In genomic region chr16:23499801-23500200, GRCh38 we compare ENCODE assay signal across 20 cellular contexts. TPM values are rescaled to one million over a fixed set of nuclear protein-coding genes. Genes with fewer than 3 reads are reported as not detected.
DNase-seq lines count a peak whose midpoint lies in the region; ATAC-seq, FAIRE-seq and TF ChIP-seq lines count a peak whose summit lies in the region.
"Had no signal": no experiment of that assay in that cellular context is flagged by ENCODE, and none has a peak within 500 bp of the region (broad histone marks: within the 10 kb centered on the region; RNA-seq: fewer than 3 reads in every experiment).

No MANE protein-coding gene starts in this region.

- H3K27ac ChIP-seq in GM23338 (ENCODE audit: low read depth) (no peak overlapping the region), GM12878 (ENCODE audit: control insufficient read depth, insufficient read depth) (no peak overlapping the region)
- H3K27ac ChIP-seq: GM23248 had no signal

- no peak overlapping the region for H3K9ac ChIP-seq in GM12878 (ENCODE audit: control insufficient read depth, insufficient read depth, low read length)
- H3K9ac ChIP-seq: GM23248 had no signal

- peak; percentile 66 for DNase-seq in GM23338 (ENCODE audit: low spot score)
- no peak for DNase-seq in GM12878 (ENCODE audit: low read depth, low spot score)
- peak; percentile 30 for DNase-seq in iPS-NIHi11 (ENCODE audit: low spot score)
- DNase-seq in stimulated activated naive B cell treated with anti-CD40 and anti-IgM and Interleukin-4, amounts not matched to agents 10 μg/mL and 1 μg/mL and 100 μg/mL, for 72 hours, result no peak
- no peak for DNase-seq in activated T-helper 1 cell treated with anti-CD3 and anti-CD28 coated beads, Interleukin-12 subunit alpha, Interleukin-12 subunit beta, Interleukin-2, Interleukin-4 antibody, amounts not matched to agents 30 ng/mL and 10 ng/mL and 1 ng/mL, durations not matched to agents 14 hours and 24 hours and 36 hours (ENCODE audit: low spot score)
- no peak for DNase-seq in AML-193 (lab: John Stamatoyannopoulos, UW)
- DNase-seq in AG20443 (ENCODE audit: low spot score), result no peak
- DNase-seq: activated CD4-positive, CD25-positive, alpha-beta regulatory T cell; activated CD8-positive, alpha-beta T cell treated with anti-CD3 and anti-CD28 coated beads for 36 hours; activated T-cell treated with anti-CD3 and anti-CD28 coated beads, Interleukin-2, amount 50 U/mL, for 24 hours; GM23248; hippocampal formation; IMR-90; midbrain; OCI-M1; SHP77 treated with DMSO at 0.1 percent for 48 hours had no signal

- peaks cover 31% of the 10 kb centered on the region for H3K4me1 Mint-ChIP-seq in GM23338
- peaks cover 59 to 76% of the 10 kb centered on the region in 2 donors for H3K4me1 Mint-ChIP-seq in stimulated activated naive B cell treated with anti-CD40 and anti-IgM and Interleukin-4, amounts not matched to agents 10 μg/mL and 1 μg/mL and 100 μg/mL, for 72 hours
- H3K4me1 Mint-ChIP-seq in activated T-helper 1 cell treated with anti-CD3 and anti-CD28 coated beads, Interleukin-12 subunit alpha, Interleukin-12 subunit beta, Interleukin-2, Interleukin-4 antibody, amounts not matched to agents 30 ng/mL and 10 ng/mL and 1 ng/mL, durations not matched to agents 14 hours and 24 hours and 36 hours (ENCODE audit: low read depth), result peaks cover 45% of the 10 kb centered on the region

- H3K4me2 ChIP-seq in GM23338 (no peak overlapping the region), GM12878 (ENCODE audit: control insufficient read depth, insufficient read depth) (no peak overlapping the region)

- no peak for FAIRE-seq in GM12878 (lab: Jason Lieb, UNC)
- FAIRE-seq: astrocyte had no signal

- TF ChIP-seq RAD21 in GM12878 (IDR thresholded peaks at IDR 0.05; ENCODE audit: insufficient read depth, low read depth, low read length), result no peak

- TF ChIP-seq EP300 in GM12878 (IDR thresholded peaks at IDR 0.05; ENCODE audit: borderline replicate concordance in 1 of 2, control insufficient read depth in 1 of 2, low read depth in 2 of 2, low read length in 2 of 2), result no peak

- H3K9me3 Mint-ChIP-seq in GM23338, result no peaks in the 10 kb centered on the region
- H3K9me3 Mint-ChIP-seq in stimulated activated naive B cell treated with anti-CD40 and anti-IgM and Interleukin-4, amounts not matched to agents 10 μg/mL and 1 μg/mL and 100 μg/mL, for 72 hours, result no peaks in the 10 kb centered on the region
- H3K9me3 Mint-ChIP-seq in activated T-helper 1 cell treated with anti-CD3 and anti-CD28 coated beads, Interleukin-12 subunit alpha, Interleukin-12 subunit beta, Interleukin-2, Interleukin-4 antibody, amounts not matched to agents 30 ng/mL and 10 ng/mL and 1 ng/mL, durations not matched to agents 14 hours and 24 hours and 36 hours, result no peaks in the 10 kb centered on the region
- H3K9me3 Mint-ChIP-seq: activated CD8-positive, alpha-beta T cell treated with anti-CD3 and anti-CD28 coated beads for 36 hours; activated naive CD4-positive, alpha-beta T cell treated with anti-CD3 and anti-CD28 coated beads, Interleukin-2, amount 50 U/mL, for 24 hours; activated T-cell treated with anti-CD3 and anti-CD28 coated beads, Interleukin-2, amount 50 U/mL, for 24 hours; neural crest cell had no signal

- H3K4me3 ChIP-seq in GM23338 (no peak overlapping the region), GM12878 (no peak overlapping the region)
- H3K4me3 ChIP-seq: GM23248 had no signal

- in situ Hi-C loops in GM12878 (cut with MboI), result loop anchor here (10.0 kb wide), 1 partner anchor 345 kb away; no protein-coding TSS in a partner anchor

- no peak for TF ChIP-seq POLR2A in GM12878 (IDR thresholded peaks at IDR 0.05; ENCODE audit: low read depth, low read length)

- CTCF ChIA-PET in GM12878 (lab: Yijun Ruan, JAX), result interaction anchor here (1.7 to 2.4 kb wide), 2 partner anchors 65 to 97 kb away, joined by 4 to 7 read pairs; no protein-coding TSS in a partner anchor

- H3K27me3 ChIP-seq in GM23338 (ENCODE audit: insufficient read depth), result no peaks in the 10 kb centered on the region
- H3K27me3 ChIP-seq in GM12878 (replicated peaks in 1 of 2; ENCODE audit: control insufficient read depth in 2 of 2, insufficient read depth in 2 of 2, low read length in 1 of 2), result no peaks in the 10 kb centered on the region

- 43% methylated on average over 7 of the region's 7 CpGs for WGBS in GM12878 (ENCODE audit: insufficient coverage, insufficient replicate concordance, low lambda C conversion rate, missing lambda C conversion rate)

- H3K36me3 ChIP-seq in GM23338 (ENCODE audit: insufficient read depth) (peaks cover 12% of the 10 kb centered on the region; the same call in 1 of the 2 replicates), GM12878 (ENCODE audit: control insufficient read depth in 2 of 2, insufficient read depth in 2 of 2, low read length in 1 of 2) (peaks cover 14 to 16% of the 10 kb centered on the region in 2 experiments)

- peaks cover 18% of the 10 kb centered on the region for H3K36me3 Mint-ChIP-seq in GM23338 (ENCODE audit: low read depth)
- H3K36me3 Mint-ChIP-seq in stimulated activated naive B cell treated with anti-CD40 and anti-IgM and Interleukin-4, amounts not matched to agents 10 μg/mL and 1 μg/mL and 100 μg/mL, for 72 hours, result peaks cover 21 to 41% of the 10 kb centered on the region in 2 donors
- H3K36me3 Mint-ChIP-seq in activated T-helper 1 cell treated with anti-CD3 and anti-CD28 coated beads, Interleukin-12 subunit alpha, Interleukin-12 subunit beta, Interleukin-2, Interleukin-4 antibody, amounts not matched to agents 30 ng/mL and 10 ng/mL and 1 ng/mL, durations not matched to agents 14 hours and 24 hours and 36 hours (ENCODE audit: low read depth), result peaks cover 17% of the 10 kb centered on the region

- H3K4me3 Mint-ChIP-seq in GM23338, result no peak overlapping the region
- peak overlapping the region; percentile 68 to 69 for H3K4me3 Mint-ChIP-seq in stimulated activated naive B cell treated with anti-CD40 and anti-IgM and Interleukin-4, amounts not matched to agents 10 μg/mL and 1 μg/mL and 100 μg/mL, for 72 hours
- H3K4me3 Mint-ChIP-seq in activated T-helper 1 cell treated with anti-CD3 and anti-CD28 coated beads, Interleukin-12 subunit alpha, Interleukin-12 subunit beta, Interleukin-2, Interleukin-4 antibody, amounts not matched to agents 30 ng/mL and 10 ng/mL and 1 ng/mL, durations not matched to agents 14 hours and 24 hours and 36 hours, result no peak overlapping the region
- H3K4me3 Mint-ChIP-seq: activated CD8-positive, alpha-beta T cell treated with anti-CD3 and anti-CD28 coated beads for 36 hours; activated naive CD4-positive, alpha-beta T cell treated with anti-CD3 and anti-CD28 coated beads, Interleukin-2, amount 50 U/mL, for 24 hours; activated T-cell treated with anti-CD3 and anti-CD28 coated beads, Interleukin-2, amount 50 U/mL, for 24 hours; neural crest cell had no signal

- no peaks in the 10 kb centered on the region for H3K9me3 ChIP-seq in GM12878 (replicated peaks; ENCODE audit: control insufficient read depth, insufficient read depth, low read length)

- intact Hi-C loops in GM12878 (cut with micrococcal nuclease; ENCODE audit: unreplicated experiment), result loop anchor here (5.0 kb wide), 1 partner anchor 32 kb away; no protein-coding TSS in a partner anchor
- intact Hi-C loops in activated T-helper 1 cell treated with anti-CD3 and anti-CD28 coated beads, Interleukin-12 subunit alpha, Interleukin-12 subunit beta, Interleukin-2, Interleukin-4 antibody, amounts not matched to agents 30 ng/mL and 10 ng/mL and 1 ng/mL, durations not matched to agents 14 hours and 24 hours and 36 hours (cut with micrococcal nuclease), result loop anchor here (5.0 kb wide), 1 partner anchor 758 kb away; the partner anchor contains the start of gene CACNG3

- POLR2A ChIA-PET in GM12878 (lab: Charles Lee), result interaction anchor here (0.6 to 1.9 kb wide), 2 partner anchors 10 to 886 kb away, joined by 4 to 6 read pairs; partner anchors contain the start of gene GGA2

- no peak for TF ChIP-seq CTCF in GM23338 (conservative IDR thresholded peaks at IDR 0.05; ENCODE audit: low read depth in 2 of 2)
- no peak for TF ChIP-seq CTCF in GM12878 (IDR thresholded peaks at IDR 0.05 in 2 of 3, conservative IDR thresholded peaks at IDR 0.05 in 1 of 3; ENCODE audit: control insufficient read depth in 2 of 3, extremely low read depth in 1 of 3, insufficient read depth in 1 of 3, low read depth in 3 of 3, low read length in 3 of 3)

- RAD21 ChIA-PET in GM12878 (lab: Charles Lee; ENCODE audit: unreplicated experiment), result no interaction called here

- H3K9me2 ChIP-seq in GM23338 (ENCODE audit: insufficient read depth), result no peaks in the 10 kb centered on the region

- ATAC-seq in GM23338 (peak; percentile 79), GM12878 (no peak), GM18511 (IDR thresholded peaks at IDR 0.05; ENCODE audit: unreplicated experiment) (no peak)
- peak in 1 of 2 donors; percentile 21 for ATAC-seq in stimulated activated naive B cell treated with anti-CD40 and anti-IgM and Interleukin-4, amounts not matched to agents 10 μg/mL and 1 μg/mL and 100 μg/mL, for 72 hours (replicated peaks)
- ATAC-seq: activated CD8-positive, alpha-beta T cell treated with anti-CD3 and anti-CD28 coated beads for 36 hours had no signal

- H3K4me1 ChIP-seq in GM23338 (ENCODE audit: insufficient read depth) (peaks cover 22% of the 10 kb centered on the region; the same call in 1 of the 2 replicates), GM12878 (ENCODE audit: control insufficient read depth, insufficient read depth, low read length) (peaks cover 26% of the 10 kb centered on the region)

- H3F3A ChIP-seq in GM23338 (replicated peaks; ENCODE audit: low read depth), result no peaks in the 10 kb centered on the region

- H4K20me1 ChIP-seq in GM23338 (replicated peaks; ENCODE audit: insufficient read depth) (peaks cover 87% of the 10 kb centered on the region), GM12878 (ENCODE audit: control insufficient read depth, insufficient read depth) (peaks cover 16% of the 10 kb centered on the region)

- H3K79me2 ChIP-seq in GM23338 (replicated peaks; ENCODE audit: insufficient read depth) (peaks cover 91% of the 10 kb centered on the region), GM12878 (ENCODE audit: control insufficient read depth, insufficient read depth, low read length) (peaks cover 80% of the 10 kb centered on the region)

- H2AFZ ChIP-seq in GM23338 (no peak overlapping the region), GM12878 (ENCODE audit: control insufficient read depth, low read depth, low read length) (no peak overlapping the region)
- H2AFZ ChIP-seq: GM23248 had no signal

- BruUV-seq in GM12878 (replicated peaks; lab: Mats Ljungman, UMichigan), result no TSS peak

- no peak overlapping the region for H3K27ac Mint-ChIP-seq in GM23338
- H3K27ac Mint-ChIP-seq in stimulated activated naive B cell treated with anti-CD40 and anti-IgM and Interleukin-4, amounts not matched to agents 10 μg/mL and 1 μg/mL and 100 μg/mL, for 72 hours, result peak overlapping the region; percentile 88
- no peak overlapping the region for H3K27ac Mint-ChIP-seq in activated T-helper 1 cell treated with anti-CD3 and anti-CD28 coated beads, Interleukin-12 subunit alpha, Interleukin-12 subunit beta, Interleukin-2, Interleukin-4 antibody, amounts not matched to agents 30 ng/mL and 10 ng/mL and 1 ng/mL, durations not matched to agents 14 hours and 24 hours and 36 hours
- H3K27ac Mint-ChIP-seq: activated CD8-positive, alpha-beta T cell treated with anti-CD3 and anti-CD28 coated beads for 36 hours; activated naive CD4-positive, alpha-beta T cell treated with anti-CD3 and anti-CD28 coated beads, Interleukin-2, amount 50 U/mL, for 24 hours; activated T-cell treated with anti-CD3 and anti-CD28 coated beads, Interleukin-2, amount 50 U/mL, for 24 hours had no signal

- SMC1A ChIA-PET in GM12878 (lab: Charles Lee; ENCODE audit: uncharacterized antibody, unreplicated experiment), result interaction anchor here (1.8 kb wide), 1 partner anchor 55 kb away, joined by 6 read pairs; no protein-coding TSS in a partner anchor

- peaks cover 2% of the 10 kb centered on the region for H3K27me3 Mint-ChIP-seq in GM23338 (ENCODE audit: insufficient read depth, low read depth, poor library complexity)
- no peaks in the 10 kb centered on the region for H3K27me3 Mint-ChIP-seq in stimulated activated naive B cell treated with anti-CD40 and anti-IgM and Interleukin-4, amounts not matched to agents 10 μg/mL and 1 μg/mL and 100 μg/mL, for 72 hours
- H3K27me3 Mint-ChIP-seq in activated T-helper 1 cell treated with anti-CD3 and anti-CD28 coated beads, Interleukin-12 subunit alpha, Interleukin-12 subunit beta, Interleukin-2, Interleukin-4 antibody, amounts not matched to agents 30 ng/mL and 10 ng/mL and 1 ng/mL, durations not matched to agents 14 hours and 24 hours and 36 hours (ENCODE audit: insufficient read depth), result no peaks in the 10 kb centered on the region
- H3K27me3 Mint-ChIP-seq: activated CD8-positive, alpha-beta T cell treated with anti-CD3 and anti-CD28 coated beads for 36 hours; activated naive CD4-positive, alpha-beta T cell treated with anti-CD3 and anti-CD28 coated beads, Interleukin-2, amount 50 U/mL, for 24 hours; activated T-cell treated with anti-CD3 and anti-CD28 coated beads, Interleukin-2, amount 50 U/mL, for 24 hours had no signal

RNA-seq across cellular contexts. Expression of gene GGA2, which starts 10.5 kb away (rescaled TPM):
- total RNA-seq in GM23338 (2014; rRNA removed; shearing (Covaris generic)), result 76.6 and 114 TPM in 2 replicates
- polyA plus RNA-seq in GM23338 (2016; fragmentation: Nextera tagmentation; extraction: Ambion mirVana), result 36.2 and 40.3 TPM in 2 replicates
- 287 and 319 TPM in 2 replicates for total RNA-seq in GM12878 (2013; cell fraction: nucleolus; rRNA removed)
- 57.9 and 62.0 TPM in 2 replicates for total RNA-seq in GM12878 (2014; rRNA removed)
- total RNA-seq in GM12878 (2014; rRNA removed; fragmentation: Illumina TruSeq; extraction: Trizol), result 56.8 and 56.9 TPM in 2 replicates
- 106 and 113 TPM in 2 replicates for total RNA-seq in GM12878 (2021)
- 42.8 TPM for polyA plus RNA-seq in GM12878 (2011; ENCODE audit: low read depth)
- 105 and 145 TPM in 2 replicates for polyA plus RNA-seq in GM12878 (2011; rRNA removed)
- 58.9 and 72.5 TPM in 2 replicates for polyA plus RNA-seq in GM12878 (2011; cell fraction: cytosol; rRNA removed)
- polyA plus RNA-seq in GM12878 (2011; cell fraction: nucleus; rRNA removed), result 191 and 225 TPM in 2 replicates
- polyA plus RNA-seq in GM12878 (2012), result 65.6 and 83.8 TPM in 2 replicates
- polyA plus RNA-seq in GM12878 (2014; fragmentation: Illumina TruSeq; extraction: Trizol), result 153 and 192 TPM in 2 replicates
- polyA plus RNA-seq in GM12878 (2014; fragmentation: Nextera tagmentation; extraction: Ambion mirVana), result 10 to 100 TPM; 14.1 to 21.5 TPM
- polyA plus RNA-seq in GM12878 (2014; rRNA removed), result 75.1 and 77.2 TPM in 2 replicates
- 10 to 100 TPM; 96.0 to 97.1 TPM for polyA plus RNA-seq in GM12878 (2016; fragmentation: Nextera tagmentation; extraction: Ambion mirVana)
- 84.8 and 103 TPM in 2 replicates for polyA minus RNA-seq in GM12878 (2011; rRNA and poly(A)+ RNA removed)
- polyA minus RNA-seq in GM12878 (2011; cell fraction: cytosol; rRNA and poly(A)+ RNA removed), result 32.7 and 35.3 TPM in 2 replicates
- 47.3 and 59.9 TPM in 2 replicates for polyA minus RNA-seq in GM12878 (2011; cell fraction: nucleus; rRNA and poly(A)+ RNA removed)
- 106 and 112 TPM in 2 replicates for total RNA-seq in activated T-helper 1 cell treated with anti-CD3 and anti-CD28 coated beads, Interleukin-12 subunit alpha, Interleukin-12 subunit beta, Interleukin-2, Interleukin-4 antibody, amounts not matched to agents 30 ng/mL and 10 ng/mL and 1 ng/mL, durations not matched to agents 14 hours and 24 hours and 36 hours

RNA-seq across cellular contexts. Expression of gene COG7, which starts 46.8 kb away (rescaled TPM):
- total RNA-seq in GM23338 (2014; rRNA removed; shearing (Covaris generic)), result 19.6 and 20.0 TPM in 2 replicates
- 9.2 and 10.3 TPM in 2 replicates for polyA plus RNA-seq in GM23338 (2016; fragmentation: Nextera tagmentation; extraction: Ambion mirVana)
- 93.3 and 95.2 TPM in 2 replicates for total RNA-seq in GM12878 (2013; cell fraction: nucleolus; rRNA removed)
- 9.7 and 12.1 TPM in 2 replicates for total RNA-seq in GM12878 (2014; rRNA removed)
- 9.4 and 10.0 TPM in 2 replicates for total RNA-seq in GM12878 (2014; rRNA removed; fragmentation: Illumina TruSeq; extraction: Trizol)
- 9.4 and 10.9 TPM in 2 replicates for total RNA-seq in GM12878 (2021)
- polyA plus RNA-seq in GM12878 (2011; ENCODE audit: low read depth), result 10.2 TPM
- polyA plus RNA-seq in GM12878 (2011; rRNA removed), result 12.6 and 24.0 TPM in 2 replicates
- 39.0 and 41.6 TPM in 2 replicates for polyA plus RNA-seq in GM12878 (2011; cell fraction: cytosol; rRNA removed)
- polyA plus RNA-seq in GM12878 (2011; cell fraction: nucleus; rRNA removed), result 51.4 and 53.8 TPM in 2 replicates
- 13.9 and 14.5 TPM in 2 replicates for polyA plus RNA-seq in GM12878 (2012)
- polyA plus RNA-seq in GM12878 (2014; fragmentation: Illumina TruSeq; extraction: Trizol), result 8.2 and 10.6 TPM in 2 replicates
- 1 to 10 TPM; 2.9 to 7.5 TPM for polyA plus RNA-seq in GM12878 (2014; fragmentation: Nextera tagmentation; extraction: Ambion mirVana)
- 12.8 and 14.9 TPM in 2 replicates for polyA plus RNA-seq in GM12878 (2014; rRNA removed)
- polyA plus RNA-seq in GM12878 (2016; fragmentation: Nextera tagmentation; extraction: Ambion mirVana), result 1 to 10 TPM; 9.5 to 9.9 TPM
- 32.6 and 33.8 TPM in 2 replicates for polyA minus RNA-seq in GM12878 (2011; rRNA and poly(A)+ RNA removed)
- 5.6 and 8.7 TPM in 2 replicates for polyA minus RNA-seq in GM12878 (2011; cell fraction: cytosol; rRNA and poly(A)+ RNA removed)
- polyA minus RNA-seq in GM12878 (2011; cell fraction: nucleus; rRNA and poly(A)+ RNA removed), result 14.7 and 20.9 TPM in 2 replicates
- total RNA-seq in activated T-helper 1 cell treated with anti-CD3 and anti-CD28 coated beads, Interleukin-12 subunit alpha, Interleukin-12 subunit beta, Interleukin-2, Interleukin-4 antibody, amounts not matched to agents 30 ng/mL and 10 ng/mL and 1 ng/mL, durations not matched to agents 14 hours and 24 hours and 36 hours, result 23.5 and 24.1 TPM in 2 replicates

RNA-seq across cellular contexts. Expression of gene EARS2, which starts 57.3 kb away (rescaled TPM):
- total RNA-seq in GM23338 (2014; rRNA removed; shearing (Covaris generic)), result 58.3 and 89.1 TPM in 2 replicates
- polyA plus RNA-seq in GM23338 (2016; fragmentation: Nextera tagmentation; extraction: Ambion mirVana) (22.6 and 22.8 TPM in 2 replicates), GM12878 (2011; rRNA removed) (63.0 and 65.9 TPM in 2 replicates), GM12878 (2014; fragmentation: Illumina TruSeq; extraction: Trizol) (41.3 and 47.9 TPM in 2 replicates), GM12878 (2014; fragmentation: Nextera tagmentation; extraction: Ambion mirVana) (10 to 100 TPM; 12.9 to 27.0 TPM), GM12878 (2014; rRNA removed) (27.3 and 39.8 TPM in 2 replicates), GM12878 (2016; fragmentation: Nextera tagmentation; extraction: Ambion mirVana) (10 to 100 TPM; 31.0 to 34.8 TPM)
- 85.7 and 98.9 TPM in 2 replicates for total RNA-seq in GM12878 (2013; cell fraction: nucleolus; rRNA removed)
- total RNA-seq in GM12878 (2014; rRNA removed) (38.0 and 39.0 TPM in 2 replicates), GM12878 (2014; rRNA removed; fragmentation: Illumina TruSeq; extraction: Trizol) (36.7 TPM in 2 replicates), GM12878 (2021) (28.8 and 32.1 TPM in 2 replicates)
- 32.3 TPM for polyA plus RNA-seq in GM12878 (2011; ENCODE audit: low read depth)
- polyA plus RNA-seq in GM12878 (2011; cell fraction: cytosol; rRNA removed), result 107 and 120 TPM in 2 replicates
- 90.6 and 122 TPM in 2 replicates for polyA plus RNA-seq in GM12878 (2011; cell fraction: nucleus; rRNA removed)
- polyA plus RNA-seq in GM12878 (2012), result 16.5 and 17.4 TPM in 2 replicates
- 107 and 161 TPM in 2 replicates for polyA minus RNA-seq in GM12878 (2011; rRNA and poly(A)+ RNA removed)
- polyA minus RNA-seq in GM12878 (2011; cell fraction: cytosol; rRNA and poly(A)+ RNA removed), result 26.6 and 33.1 TPM in 2 replicates
- polyA minus RNA-seq in GM12878 (2011; cell fraction: nucleus; rRNA and poly(A)+ RNA removed), result 58.2 and 89.6 TPM in 2 replicates
- 27.8 and 29.9 TPM in 2 replicates for total RNA-seq in activated T-helper 1 cell treated with anti-CD3 and anti-CD28 coated beads, Interleukin-12 subunit alpha, Interleukin-12 subunit beta, Interleukin-2, Interleukin-4 antibody, amounts not matched to agents 30 ng/mL and 10 ng/mL and 1 ng/mL, durations not matched to agents 14 hours and 24 hours and 36 hours

RNA-seq across cellular contexts. Expression of gene UBFD1, which starts 57.7 kb away (rescaled TPM):
- total RNA-seq in GM23338 (2014; rRNA removed; shearing (Covaris generic)), result 201 and 249 TPM in 2 replicates
- 27.7 and 28.5 TPM in 2 replicates for polyA plus RNA-seq in GM23338 (2016; fragmentation: Nextera tagmentation; extraction: Ambion mirVana)
- total RNA-seq in GM12878 (2013; cell fraction: nucleolus; rRNA removed), result 85.8 and 94.9 TPM in 2 replicates
- 31.3 and 38.3 TPM in 2 replicates for total RNA-seq in GM12878 (2014; rRNA removed)
- total RNA-seq in GM12878 (2014; rRNA removed; fragmentation: Illumina TruSeq; extraction: Trizol), result 18.1 and 19.0 TPM in 2 replicates
- 45.8 and 48.5 TPM in 2 replicates for total RNA-seq in GM12878 (2021)
- polyA plus RNA-seq in GM12878 (2011; ENCODE audit: low read depth), result 14.2 TPM
- polyA plus RNA-seq in GM12878 (2011; rRNA removed), result 37.6 and 41.9 TPM in 2 replicates
- 36.0 and 38.8 TPM in 2 replicates for polyA plus RNA-seq in GM12878 (2011; cell fraction: cytosol; rRNA removed)
- 47.5 and 49.8 TPM in 2 replicates for polyA plus RNA-seq in GM12878 (2011; cell fraction: nucleus; rRNA removed)
- 20.5 and 20.8 TPM in 2 replicates for polyA plus RNA-seq in GM12878 (2012)
- 23.4 and 23.7 TPM in 2 replicates for polyA plus RNA-seq in GM12878 (2014; fragmentation: Illumina TruSeq; extraction: Trizol)
- polyA plus RNA-seq in GM12878 (2014; fragmentation: Nextera tagmentation; extraction: Ambion mirVana), result 1 to 10 TPM; 7.3 to 7.9 TPM
- polyA plus RNA-seq in GM12878 (2014; rRNA removed), result 31.1 and 40.7 TPM in 2 replicates
- 10 to 100 TPM; 33.2 to 38.6 TPM for polyA plus RNA-seq in GM12878 (2016; fragmentation: Nextera tagmentation; extraction: Ambion mirVana)
- 34.2 and 37.5 TPM in 2 replicates for polyA minus RNA-seq in GM12878 (2011; rRNA and poly(A)+ RNA removed)
- polyA minus RNA-seq in GM12878 (2011; cell fraction: cytosol; rRNA and poly(A)+ RNA removed), result 8.0 and 10.4 TPM in 2 replicates
- polyA minus RNA-seq in GM12878 (2011; cell fraction: nucleus; rRNA and poly(A)+ RNA removed), result 29.4 and 42.0 TPM in 2 replicates
- 54.9 and 55.0 TPM in 2 replicates for total RNA-seq in activated T-helper 1 cell treated with anti-CD3 and anti-CD28 coated beads, Interleukin-12 subunit alpha, Interleukin-12 subunit beta, Interleukin-2, Interleukin-4 antibody, amounts not matched to agents 30 ng/mL and 10 ng/mL and 1 ng/mL, durations not matched to agents 14 hours and 24 hours and 36 hours

Comparison
In these comparisons a context has a peak if more than half of its experiments do, and no peak if none do; other contexts are left out.
1. DNase-seq: peak in GM23338 (single experiment) and iPS-NIHi11 (single experiment); none in GM12878 (single experiment), stimulated activated naive B cell treated with anti-CD40 and anti-IgM and Interleukin-4, amounts not matched to agents 10 μg/mL and 1 μg/mL and 100 μg/mL, for 72 hours (single experiment), activated T-helper 1 cell treated with anti-CD3 and anti-CD28 coated beads, Interleukin-12 subunit alpha, Interleukin-12 subunit beta, Interleukin-2, Interleukin-4 antibody, amounts not matched to agents 30 ng/mL and 10 ng/mL and 1 ng/mL, durations not matched to agents 14 hours and 24 hours and 36 hours (single experiment), AML-193 (0 of 2) and AG20443 (single experiment).
2. H3K4me3 Mint-ChIP-seq: peak in stimulated activated naive B cell treated with anti-CD40 and anti-IgM and Interleukin-4, amounts not matched to agents 10 μg/mL and 1 μg/mL and 100 μg/mL, for 72 hours (2 of 2); none in GM23338 (single experiment) and activated T-helper 1 cell treated with anti-CD3 and anti-CD28 coated beads, Interleukin-12 subunit alpha, Interleukin-12 subunit beta, Interleukin-2, Interleukin-4 antibody, amounts not matched to agents 30 ng/mL and 10 ng/mL and 1 ng/mL, durations not matched to agents 14 hours and 24 hours and 36 hours (single experiment).